In genomic region chr12:33671676-33672075, GRCh38 we compare ENCODE assay signal across 20 cellular contexts.
DNase-seq lines count a peak whose midpoint lies in the region; ATAC-seq and TF ChIP-seq lines count a peak whose summit lies in the region.
"Had no signal": no experiment of that assay in that cellular context is flagged by ENCODE, and none has a peak within 500 bp of the region (broad histone marks: within the 10 kb centered on the region; RNA-seq: fewer than 3 reads in every experiment).

No MANE protein-coding gene starts in this region.

- no peaks in the 10 kb centered on the region for H3K27me3 ChIP-seq in HAP-1 (ENCODE audit: low read depth)
- no peaks in the 10 kb centered on the region for H3K27me3 ChIP-seq in PC-3 (ENCODE audit: low read length)
- H3K27me3 ChIP-seq in endodermal cell (ENCODE audit: control insufficient read depth, insufficient read depth, low read length, poor library complexity, severe bottlenecking), result no peaks in the 10 kb centered on the region
- no peaks in the 10 kb centered on the region for H3K27me3 ChIP-seq in PC-9 (ENCODE audit: insufficient read depth, low read depth)
- H3K27me3 ChIP-seq: BLaER1, MG63 had no signal

- peaks cover 1% of the 10 kb centered on the region for H3K36me3 Mint-ChIP-seq in endodermal cell (ENCODE audit: low read depth)
- no peaks in the 10 kb centered on the region for H3K36me3 Mint-ChIP-seq in nephron (ENCODE audit: low read depth)
- no peaks in the 10 kb centered on the region for H3K36me3 Mint-ChIP-seq in activated naive CD4-positive, alpha-beta T cell treated with anti-CD3 and anti-CD28 coated beads, Interleukin-2, amount 10 ng/mL, durations not matched to agents 7 days and 5 days
- H3K36me3 Mint-ChIP-seq: CD4-positive, CD25-positive, alpha-beta regulatory T cell had no signal

- no peak overlapping the region for H3K4me2 ChIP-seq in PC-3 (ENCODE audit: low read length)
- no peak overlapping the region for H3K4me2 ChIP-seq in PC-9
- H3K4me2 ChIP-seq: BLaER1, SK-N-SH had no signal

- ATAC-seq in PC-3, result peak; percentile 58

- POLR2A ChIA-PET in PC-3 (lab: Charles Lee; ENCODE audit: unreplicated experiment) (interaction anchor here (0.6 kb wide), 1 partner anchor 572 kb away, joined by 4 read pairs; no protein-coding TSS in a partner anchor), PC-9 (lab: Charles Lee; ENCODE audit: unreplicated experiment) (no interaction called here)

- H3K9me3 ChIP-seq in HAP-1 (no peaks in the 10 kb centered on the region; the same call in 1 of the 2 replicates), PC-3 (ENCODE audit: low read length) (no peaks in the 10 kb centered on the region), endodermal cell (ENCODE audit: control insufficient read depth, low read length) (no peaks in the 10 kb centered on the region), PC-9 (ENCODE audit: insufficient read depth, low read depth) (no peaks in the 10 kb centered on the region)
- H3K9me3 ChIP-seq: BLaER1, MG63, SK-N-SH had no signal

- H3F3A ChIP-seq in PC-3 (ENCODE audit: low read length, unreplicated experiment) (no peaks in the 10 kb centered on the region), PC-9 (ENCODE audit: insufficient read depth, low read depth) (no peaks in the 10 kb centered on the region)

- H3K4me3 ChIP-seq in HAP-1 (no peak overlapping the region), PC-3 (ENCODE audit: low read length) (no peak overlapping the region), endodermal cell (ENCODE audit: low read length) (no peak overlapping the region), PC-9 (no peak overlapping the region)
- H3K4me3 ChIP-seq: BLaER1, MG63 had no signal

- H3K9ac ChIP-seq in PC-3 (ENCODE audit: low read length) (no peak overlapping the region), endodermal cell (ENCODE audit: extremely low read depth, low read length, poor library complexity, severe bottlenecking) (no peak overlapping the region)
- H3K9ac ChIP-seq: BLaER1, SK-N-SH had no signal

- H3K27ac ChIP-seq in PC-3 (ENCODE audit: low read length) (no peak overlapping the region), endodermal cell (ENCODE audit: low read depth, low read length) (no peak overlapping the region), PC-9 (no peak overlapping the region)
- H3K27ac ChIP-seq: BLaER1 had no signal

- H3K4me3 Mint-ChIP-seq in endodermal cell (no peak overlapping the region), nephron (no peak overlapping the region)
- no peak overlapping the region for H3K4me3 Mint-ChIP-seq in activated naive CD4-positive, alpha-beta T cell treated with anti-CD3 and anti-CD28 coated beads, Interleukin-2, amount 10 ng/mL, durations not matched to agents 7 days and 5 days
- H3K4me3 Mint-ChIP-seq: CD4-positive, CD25-positive, alpha-beta regulatory T cell had no signal

- TF ChIP-seq CTCF in PC-3 (conservative IDR thresholded peaks at IDR 0.05; ENCODE audit: low read depth, low read length) (no peak), endodermal cell (conservative IDR thresholded peaks at IDR 0.05) (no peak), nephron (IDR thresholded peaks at IDR 0.05; ENCODE audit: unreplicated experiment in 3 of 3) (no peak), GM20000 (IDR thresholded peaks at IDR 0.05; ENCODE audit: extremely low read depth, missing control alignments) (no peak), PC-9 (conservative IDR thresholded peaks at IDR 0.05) (no peak)

- no peaks in the 10 kb centered on the region for H4K20me1 ChIP-seq in PC-3 (ENCODE audit: low read length)
- no peaks in the 10 kb centered on the region for H4K20me1 ChIP-seq in PC-9 (ENCODE audit: insufficient read depth)
- H4K20me1 ChIP-seq: BLaER1 had no signal

- H3K79me2 ChIP-seq in PC-3 (ENCODE audit: low read length) (no peaks in the 10 kb centered on the region), PC-9 (ENCODE audit: low read depth) (no peaks in the 10 kb centered on the region)

- peaks cover 8% of the 10 kb centered on the region for H3K9me3 Mint-ChIP-seq in endodermal cell
- peaks cover 3% of the 10 kb centered on the region for H3K9me3 Mint-ChIP-seq in nephron
- H3K9me3 Mint-ChIP-seq in activated naive CD4-positive, alpha-beta T cell treated with anti-CD3 and anti-CD28 coated beads, Interleukin-2, amount 10 ng/mL, durations not matched to agents 7 days and 5 days, result peaks cover 1% of the 10 kb centered on the region

- H3K27ac Mint-ChIP-seq in endodermal cell, result peak overlapping the region; percentile 38
- peak overlapping the region; percentile 30 to 85 (median 35) for H3K27ac Mint-ChIP-seq in nephron
- no peak overlapping the region for H3K27ac Mint-ChIP-seq in activated naive CD4-positive, alpha-beta T cell treated with anti-CD3 and anti-CD28 coated beads, Interleukin-2, amount 10 ng/mL, durations not matched to agents 7 days and 5 days
- H3K27ac Mint-ChIP-seq: CD4-positive, CD25-positive, alpha-beta regulatory T cell had no signal

- H3K27me3 Mint-ChIP-seq in endodermal cell (ENCODE audit: insufficient read depth) (no peaks in the 10 kb centered on the region), nephron (ENCODE audit: low read depth) (no peaks in the 10 kb centered on the region)
- no peaks in the 10 kb centered on the region for H3K27me3 Mint-ChIP-seq in activated naive CD4-positive, alpha-beta T cell treated with anti-CD3 and anti-CD28 coated beads, Interleukin-2, amount 10 ng/mL, durations not matched to agents 7 days and 5 days
- H3K27me3 Mint-ChIP-seq: CD4-positive, CD25-positive, alpha-beta regulatory T cell had no signal

- H3K4me1 Mint-ChIP-seq in endodermal cell (peaks cover 30% of the 10 kb centered on the region), nephron (peaks cover 15% of the 10 kb centered on the region)
- no peaks in the 10 kb centered on the region for H3K4me1 Mint-ChIP-seq in activated naive CD4-positive, alpha-beta T cell treated with anti-CD3 and anti-CD28 coated beads, Interleukin-2, amount 10 ng/mL, durations not matched to agents 7 days and 5 days
- H3K4me1 Mint-ChIP-seq: CD4-positive, CD25-positive, alpha-beta regulatory T cell had no signal

- BruUV-seq in PC-3 (replicated peaks; lab: Mats Ljungman, UMichigan) (no TSS peak), PC-9 (replicated peaks; lab: Mats Ljungman, UMichigan) (no TSS peak)

- intact Hi-C loops in PC-3 (cut with micrococcal nuclease) (no loop called here), PC-9 (cut with micrococcal nuclease; ENCODE audit: unreplicated experiment) (no loop called here)

- H3K9me2 ChIP-seq in PC-3 (replicated peaks; ENCODE audit: low read length), result no peaks in the 10 kb centered on the region
- H3K9me2 ChIP-seq in PC-9 (ENCODE audit: insufficient read depth), result no peaks in the 10 kb centered on the region
- H3K9me2 ChIP-seq: SK-N-SH had no signal

- CTCF ChIA-PET in PC-3 (lab: Charles Lee), result no interaction called here
- CTCF ChIA-PET in activated naive CD4-positive, alpha-beta T cell treated with anti-CD3 and anti-CD28 coated beads, Interleukin-2, amount 10 ng/mL, durations not matched to agents 7 days and 5 days (lab: Charles Lee), result no interaction called here
- CTCF ChIA-PET in PC-9 (lab: Charles Lee), result no interaction called here

- peak; percentile 67 to 83 for DNase-seq in HAP-1 (ENCODE audit: low spot score in 2 of 2)
- DNase-seq in PC-3, result no peak
- peak; percentile 48 for DNase-seq in endodermal cell
- no peak for DNase-seq in GM20000 (ENCODE audit: low spot score)
- DNase-seq in dedifferentiated amniotic fluid mesenchymal stem cell (ENCODE audit: extremely low spot score), result no peak
- no peak for DNase-seq in activated naive CD4-positive, alpha-beta T cell treated with anti-CD3 and anti-CD28 coated beads, Interleukin-2, amount 10 ng/mL, durations not matched to agents 7 days and 5 days
- no peak for DNase-seq in PC-9
- DNase-seq: CD4-positive, CD25-positive, alpha-beta regulatory T cell; DMS153; DND-41; H7; KBM-7; MG63; NCI-H1105 treated with DMSO at 0.1 percent for 48 hours; NCI-H2029 treated with DMSO at 0.1 percent for 48 hours; NCI-H526 treated with DMSO at 0.1 percent for 48 hours; SK-N-SH; SW 1271 had no signal

- H3K36me3 ChIP-seq in HAP-1 (replicated peaks), result no peaks in the 10 kb centered on the region
- no peaks in the 10 kb centered on the region for H3K36me3 ChIP-seq in PC-3 (ENCODE audit: low read depth, low read length)
- H3K36me3 ChIP-seq in endodermal cell (ENCODE audit: control insufficient read depth, insufficient read depth, low read length), result no peaks in the 10 kb centered on the region
- no peaks in the 10 kb centered on the region for H3K36me3 ChIP-seq in PC-9 (ENCODE audit: low read depth)
- H3K36me3 ChIP-seq: BLaER1, MG63 had no signal

- in situ Hi-C loops in HAP-1 (cut with MboI; ENCODE audit: low sequenced_read_pairs), result no loop called here

- H3K4me1 ChIP-seq in HAP-1, result peaks cover 29% of the 10 kb centered on the region
- H3K4me1 ChIP-seq in PC-3 (ENCODE audit: insufficient read depth, low read length), result no peaks in the 10 kb centered on the region
- H3K4me1 ChIP-seq in endodermal cell (ENCODE audit: control insufficient read depth, insufficient read depth, low read length), result no peaks in the 10 kb centered on the region
- no peaks in the 10 kb centered on the region for H3K4me1 ChIP-seq in PC-9 (replicated peaks; ENCODE audit: insufficient read depth)
- H3K4me1 ChIP-seq: BLaER1 had no signal

- no peak overlapping the region for H2AFZ ChIP-seq in PC-3 (ENCODE audit: low read length)
- H2AFZ ChIP-seq in PC-9, result no peak overlapping the region

Comparison
In these comparisons a context has a peak if more than half of its experiments do, and no peak if none do; other contexts are left out.
1. DNase-seq: peak in HAP-1 (2 of 2) and endodermal cell (single experiment); none in PC-3 (single experiment), GM20000 (single experiment), dedifferentiated amniotic fluid mesenchymal stem cell (single experiment), activated naive CD4-positive, alpha-beta T cell treated with anti-CD3 and anti-CD28 coated beads, Interleukin-2, amount 10 ng/mL, durations not matched to agents 7 days and 5 days (single experiment) and PC-9 (0 of 2).